ENCODE assay signal across 1 cellular context in the genomic region with DNA sequence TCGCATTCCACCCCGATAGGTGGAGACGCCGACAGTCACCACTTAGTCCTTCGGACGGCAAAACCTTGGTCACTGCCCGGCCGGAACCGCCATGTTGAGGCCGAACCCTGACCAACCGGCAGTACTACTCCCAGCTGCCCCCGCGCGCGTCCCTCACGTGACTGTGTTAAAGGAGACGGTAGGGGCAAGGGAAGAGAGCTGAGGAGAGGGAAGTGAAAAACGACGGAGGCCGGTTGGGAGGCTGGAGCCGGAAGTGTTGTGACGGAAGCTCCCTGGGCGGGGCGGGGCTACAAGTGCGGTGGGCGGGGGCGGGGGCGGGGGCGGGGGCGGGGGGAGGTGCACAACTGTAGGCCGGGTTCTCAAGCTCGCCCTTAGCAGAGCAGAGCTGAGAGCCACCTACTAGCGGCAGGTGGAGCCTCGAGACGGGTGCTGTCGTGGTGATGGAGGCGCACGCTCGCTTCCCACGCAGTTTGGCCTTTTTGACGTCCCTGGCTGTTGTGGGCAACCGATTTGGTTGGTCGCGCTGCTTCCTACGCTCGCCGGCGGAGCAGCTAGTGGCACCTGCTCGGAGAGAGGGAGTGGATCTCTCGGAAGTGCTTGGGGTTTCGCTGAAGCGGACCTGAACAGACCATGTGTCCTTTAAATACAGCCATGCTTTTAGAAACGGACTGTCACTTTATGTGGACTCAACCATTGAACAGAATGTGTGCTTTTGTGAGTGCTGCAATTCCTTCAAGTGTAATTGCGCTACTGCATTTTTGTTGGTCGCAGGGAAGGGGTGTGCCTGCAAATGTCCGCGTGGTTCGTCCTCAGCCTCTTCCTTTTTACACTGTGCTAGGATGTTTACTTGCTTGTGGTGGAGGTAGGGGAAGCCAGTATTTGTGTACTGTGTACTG.
TF ChIP-seq lines count a peak whose summit lies in the region.

A gene with protein sequence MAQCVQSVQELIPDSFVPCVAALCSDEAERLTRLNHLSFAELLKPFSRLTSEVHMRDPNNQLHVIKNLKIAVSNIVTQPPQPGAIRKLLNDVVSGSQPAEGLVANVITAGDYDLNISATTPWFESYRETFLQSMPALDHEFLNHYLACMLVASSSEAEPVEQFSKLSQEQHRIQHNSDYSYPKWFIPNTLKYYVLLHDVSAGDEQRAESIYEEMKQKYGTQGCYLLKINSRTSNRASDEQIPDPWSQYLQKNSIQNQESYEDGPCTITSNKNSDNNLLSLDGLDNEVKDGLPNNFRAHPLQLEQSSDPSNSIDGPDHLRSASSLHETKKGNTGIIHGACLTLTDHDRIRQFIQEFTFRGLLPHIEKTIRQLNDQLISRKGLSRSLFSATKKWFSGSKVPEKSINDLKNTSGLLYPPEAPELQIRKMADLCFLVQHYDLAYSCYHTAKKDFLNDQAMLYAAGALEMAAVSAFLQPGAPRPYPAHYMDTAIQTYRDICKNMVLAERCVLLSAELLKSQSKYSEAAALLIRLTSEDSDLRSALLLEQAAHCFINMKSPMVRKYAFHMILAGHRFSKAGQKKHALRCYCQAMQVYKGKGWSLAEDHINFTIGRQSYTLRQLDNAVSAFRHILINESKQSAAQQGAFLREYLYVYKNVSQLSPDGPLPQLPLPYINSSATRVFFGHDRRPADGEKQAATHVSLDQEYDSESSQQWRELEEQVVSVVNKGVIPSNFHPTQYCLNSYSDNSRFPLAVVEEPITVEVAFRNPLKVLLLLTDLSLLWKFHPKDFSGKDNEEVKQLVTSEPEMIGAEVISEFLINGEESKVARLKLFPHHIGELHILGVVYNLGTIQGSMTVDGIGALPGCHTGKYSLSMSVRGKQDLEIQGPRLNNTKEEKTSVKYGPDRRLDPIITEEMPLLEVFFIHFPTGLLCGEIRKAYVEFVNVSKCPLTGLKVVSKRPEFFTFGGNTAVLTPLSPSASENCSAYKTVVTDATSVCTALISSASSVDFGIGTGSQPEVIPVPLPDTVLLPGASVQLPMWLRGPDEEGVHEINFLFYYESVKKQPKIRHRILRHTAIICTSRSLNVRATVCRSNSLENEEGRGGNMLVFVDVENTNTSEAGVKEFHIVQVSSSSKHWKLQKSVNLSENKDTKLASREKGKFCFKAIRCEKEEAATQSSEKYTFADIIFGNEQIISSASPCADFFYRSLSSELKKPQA (N-terminal part only) (minus strand): TSS at position 130 of the 896 bp plus-strand sequence. CDS start 364 bp downstream, outside the sequence.

TF ChIP-seq in HepG2, 621 proteins besides CTCF, POLR2A, EP300 and RAD21 (continued from another document and continues in another):
- TF ChIP-seq, protein P1, sequence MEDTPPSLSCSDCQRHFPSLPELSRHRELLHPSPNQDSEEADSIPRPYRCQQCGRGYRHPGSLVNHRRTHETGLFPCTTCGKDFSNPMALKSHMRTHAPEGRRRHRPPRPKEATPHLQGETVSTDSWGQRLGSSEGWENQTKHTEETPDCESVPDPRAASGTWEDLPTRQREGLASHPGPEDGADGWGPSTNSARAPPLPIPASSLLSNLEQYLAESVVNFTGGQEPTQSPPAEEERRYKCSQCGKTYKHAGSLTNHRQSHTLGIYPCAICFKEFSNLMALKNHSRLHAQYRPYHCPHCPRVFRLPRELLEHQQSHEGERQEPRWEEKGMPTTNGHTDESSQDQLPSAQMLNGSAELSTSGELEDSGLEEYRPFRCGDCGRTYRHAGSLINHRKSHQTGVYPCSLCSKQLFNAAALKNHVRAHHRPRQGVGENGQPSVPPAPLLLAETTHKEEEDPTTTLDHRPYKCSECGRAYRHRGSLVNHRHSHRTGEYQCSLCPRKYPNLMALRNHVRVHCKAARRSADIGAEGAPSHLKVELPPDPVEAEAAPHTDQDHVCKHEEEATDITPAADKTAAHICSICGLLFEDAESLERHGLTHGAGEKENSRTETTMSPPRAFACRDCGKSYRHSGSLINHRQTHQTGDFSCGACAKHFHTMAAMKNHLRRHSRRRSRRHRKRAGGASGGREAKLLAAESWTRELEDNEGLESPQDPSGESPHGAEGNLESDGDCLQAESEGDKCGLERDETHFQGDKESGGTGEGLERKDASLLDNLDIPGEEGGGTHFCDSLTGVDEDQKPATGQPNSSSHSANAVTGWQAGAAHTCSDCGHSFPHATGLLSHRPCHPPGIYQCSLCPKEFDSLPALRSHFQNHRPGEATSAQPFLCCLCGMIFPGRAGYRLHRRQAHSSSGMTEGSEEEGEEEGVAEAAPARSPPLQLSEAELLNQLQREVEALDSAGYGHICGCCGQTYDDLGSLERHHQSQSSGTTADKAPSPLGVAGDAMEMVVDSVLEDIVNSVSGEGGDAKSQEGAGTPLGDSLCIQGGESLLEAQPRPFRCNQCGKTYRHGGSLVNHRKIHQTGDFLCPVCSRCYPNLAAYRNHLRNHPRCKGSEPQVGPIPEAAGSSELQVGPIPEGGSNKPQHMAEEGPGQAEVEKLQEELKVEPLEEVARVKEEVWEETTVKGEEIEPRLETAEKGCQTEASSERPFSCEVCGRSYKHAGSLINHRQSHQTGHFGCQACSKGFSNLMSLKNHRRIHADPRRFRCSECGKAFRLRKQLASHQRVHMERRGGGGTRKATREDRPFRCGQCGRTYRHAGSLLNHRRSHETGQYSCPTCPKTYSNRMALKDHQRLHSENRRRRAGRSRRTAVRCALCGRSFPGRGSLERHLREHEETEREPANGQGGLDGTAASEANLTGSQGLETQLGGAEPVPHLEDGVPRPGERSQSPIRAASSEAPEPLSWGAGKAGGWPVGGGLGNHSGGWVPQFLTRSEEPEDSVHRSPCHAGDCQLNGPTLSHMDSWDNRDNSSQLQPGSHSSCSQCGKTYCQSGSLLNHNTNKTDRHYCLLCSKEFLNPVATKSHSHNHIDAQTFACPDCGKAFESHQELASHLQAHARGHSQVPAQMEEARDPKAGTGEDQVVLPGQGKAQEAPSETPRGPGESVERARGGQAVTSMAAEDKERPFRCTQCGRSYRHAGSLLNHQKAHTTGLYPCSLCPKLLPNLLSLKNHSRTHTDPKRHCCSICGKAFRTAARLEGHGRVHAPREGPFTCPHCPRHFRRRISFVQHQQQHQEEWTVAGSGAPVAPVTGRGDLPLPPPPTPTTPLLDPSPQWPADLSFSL (CRISPR knock-in tag; IDR thresholded peaks at IDR 0.05) = peak; percentile 54; the same call in 1 of the 2 replicates
- no peak for TF ChIP-seq ZC3H4 (CRISPR knock-in tag; IDR thresholded peaks at IDR 0.05; ENCODE audit: borderline replicate concordance)
- TF ChIP-seq ZNF124 (CRISPR knock-in tag; IDR thresholded peaks at IDR 0.05) = 0 out of 2 replicates have a peak, but pooled peaks have one; percentile 14
- peak; percentile 82 for TF ChIP-seq KMT2B (CRISPR knock-in tag; IDR thresholded peaks at IDR 0.05)
- TF ChIP-seq, protein P2, sequence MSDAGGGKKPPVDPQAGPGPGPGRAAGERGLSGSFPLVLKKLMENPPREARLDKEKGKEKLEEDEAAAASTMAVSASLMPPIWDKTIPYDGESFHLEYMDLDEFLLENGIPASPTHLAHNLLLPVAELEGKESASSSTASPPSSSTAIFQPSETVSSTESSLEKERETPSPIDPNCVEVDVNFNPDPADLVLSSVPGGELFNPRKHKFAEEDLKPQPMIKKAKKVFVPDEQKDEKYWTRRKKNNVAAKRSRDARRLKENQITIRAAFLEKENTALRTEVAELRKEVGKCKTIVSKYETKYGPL (CRISPR knock-in tag; IDR thresholded peaks at IDR 0.05) = no peak
- TF ChIP-seq ZBTB3 (CRISPR knock-in tag; IDR thresholded peaks at IDR 0.05; ENCODE audit: borderline replicate concordance, low read depth) = no peak
- 0 out of 2 replicates have a peak, but pooled peaks have one; percentile 3 for TF ChIP-seq ZNF546 (CRISPR knock-in tag; conservative IDR thresholded peaks at IDR 0.05)
- TF ChIP-seq, protein P3, sequence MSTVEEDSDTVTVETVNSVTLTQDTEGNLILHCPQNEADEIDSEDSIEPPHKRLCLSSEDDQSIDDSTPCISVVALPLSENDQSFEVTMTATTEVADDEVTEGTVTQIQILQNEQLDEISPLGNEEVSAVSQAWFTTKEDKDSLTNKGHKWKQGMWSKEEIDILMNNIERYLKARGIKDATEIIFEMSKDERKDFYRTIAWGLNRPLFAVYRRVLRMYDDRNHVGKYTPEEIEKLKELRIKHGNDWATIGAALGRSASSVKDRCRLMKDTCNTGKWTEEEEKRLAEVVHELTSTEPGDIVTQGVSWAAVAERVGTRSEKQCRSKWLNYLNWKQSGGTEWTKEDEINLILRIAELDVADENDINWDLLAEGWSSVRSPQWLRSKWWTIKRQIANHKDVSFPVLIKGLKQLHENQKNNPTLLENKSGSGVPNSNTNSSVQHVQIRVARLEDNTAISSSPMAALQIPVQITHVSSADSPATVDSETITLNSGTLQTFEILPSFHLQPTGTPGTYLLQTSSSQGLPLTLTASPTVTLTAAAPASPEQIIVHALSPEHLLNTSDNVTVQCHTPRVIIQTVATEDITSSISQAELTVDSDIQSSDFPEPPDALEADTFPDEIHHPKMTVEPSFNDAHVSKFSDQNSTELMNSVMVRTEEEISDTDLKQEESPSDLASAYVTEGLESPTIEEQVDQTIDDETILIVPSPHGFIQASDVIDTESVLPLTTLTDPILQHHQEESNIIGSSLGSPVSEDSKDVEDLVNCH (CRISPR knock-in tag; IDR thresholded peaks at IDR 0.05) = 0 out of 2 replicates have a peak, but pooled peaks have one; percentile 33
- no peak for TF ChIP-seq ARNT (IDR thresholded peaks at IDR 0.05)
- TF ChIP-seq MIXL1 (CRISPR knock-in tag; IDR thresholded peaks at IDR 0.05) = peak; percentile 3
- TF ChIP-seq, protein P4, sequence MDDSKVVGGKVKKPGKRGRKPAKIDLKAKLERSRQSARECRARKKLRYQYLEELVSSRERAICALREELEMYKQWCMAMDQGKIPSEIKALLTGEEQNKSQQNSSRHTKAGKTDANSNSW (CRISPR knock-in tag; IDR thresholded peaks at IDR 0.05; ENCODE audit: borderline replicate concordance) = no peak
- no peak for TF ChIP-seq ZNF383 (CRISPR knock-in tag; IDR thresholded peaks at IDR 0.05; ENCODE audit: borderline replicate concordance)
- 0 out of 2 replicates have a peak, but pooled peaks have one; percentile 72 for TF ChIP-seq ZNF329 (CRISPR knock-in tag; IDR thresholded peaks at IDR 0.05; ENCODE audit: low read depth)
- TF ChIP-seq, protein P5, sequence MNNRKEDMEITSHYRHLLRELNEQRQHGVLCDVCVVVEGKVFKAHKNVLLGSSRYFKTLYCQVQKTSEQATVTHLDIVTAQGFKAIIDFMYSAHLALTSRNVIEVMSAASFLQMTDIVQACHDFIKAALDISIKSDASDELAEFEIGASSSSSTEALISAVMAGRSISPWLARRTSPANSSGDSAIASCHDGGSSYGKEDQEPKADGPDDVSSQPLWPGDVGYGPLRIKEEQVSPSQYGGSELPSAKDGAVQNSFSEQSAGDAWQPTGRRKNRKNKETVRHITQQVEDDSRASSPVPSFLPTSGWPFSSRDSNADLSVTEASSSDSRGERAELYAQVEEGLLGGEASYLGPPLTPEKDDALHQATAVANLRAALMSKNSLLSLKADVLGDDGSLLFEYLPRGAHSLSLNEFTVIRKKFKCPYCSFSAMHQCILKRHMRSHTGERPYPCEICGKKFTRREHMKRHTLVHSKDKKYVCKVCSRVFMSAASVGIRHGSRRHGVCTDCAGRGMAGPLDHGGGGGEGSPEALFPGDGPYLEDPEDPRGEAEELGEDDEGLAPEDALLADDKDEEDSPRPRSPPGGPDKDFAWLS (CRISPR knock-in tag; IDR thresholded peaks at IDR 0.05; ENCODE audit: borderline replicate concordance) = no peak
- TF ChIP-seq GABPB1 (CRISPR knock-in tag; IDR thresholded peaks at IDR 0.05) = peak; percentile 88
- TF ChIP-seq GATAD1 (CRISPR knock-in tag; IDR thresholded peaks at IDR 0.05) = peak; percentile 94
- TF ChIP-seq ONECUT2 (CRISPR knock-in tag; IDR thresholded peaks at IDR 0.05) = no peak
- TF ChIP-seq, protein P6, sequence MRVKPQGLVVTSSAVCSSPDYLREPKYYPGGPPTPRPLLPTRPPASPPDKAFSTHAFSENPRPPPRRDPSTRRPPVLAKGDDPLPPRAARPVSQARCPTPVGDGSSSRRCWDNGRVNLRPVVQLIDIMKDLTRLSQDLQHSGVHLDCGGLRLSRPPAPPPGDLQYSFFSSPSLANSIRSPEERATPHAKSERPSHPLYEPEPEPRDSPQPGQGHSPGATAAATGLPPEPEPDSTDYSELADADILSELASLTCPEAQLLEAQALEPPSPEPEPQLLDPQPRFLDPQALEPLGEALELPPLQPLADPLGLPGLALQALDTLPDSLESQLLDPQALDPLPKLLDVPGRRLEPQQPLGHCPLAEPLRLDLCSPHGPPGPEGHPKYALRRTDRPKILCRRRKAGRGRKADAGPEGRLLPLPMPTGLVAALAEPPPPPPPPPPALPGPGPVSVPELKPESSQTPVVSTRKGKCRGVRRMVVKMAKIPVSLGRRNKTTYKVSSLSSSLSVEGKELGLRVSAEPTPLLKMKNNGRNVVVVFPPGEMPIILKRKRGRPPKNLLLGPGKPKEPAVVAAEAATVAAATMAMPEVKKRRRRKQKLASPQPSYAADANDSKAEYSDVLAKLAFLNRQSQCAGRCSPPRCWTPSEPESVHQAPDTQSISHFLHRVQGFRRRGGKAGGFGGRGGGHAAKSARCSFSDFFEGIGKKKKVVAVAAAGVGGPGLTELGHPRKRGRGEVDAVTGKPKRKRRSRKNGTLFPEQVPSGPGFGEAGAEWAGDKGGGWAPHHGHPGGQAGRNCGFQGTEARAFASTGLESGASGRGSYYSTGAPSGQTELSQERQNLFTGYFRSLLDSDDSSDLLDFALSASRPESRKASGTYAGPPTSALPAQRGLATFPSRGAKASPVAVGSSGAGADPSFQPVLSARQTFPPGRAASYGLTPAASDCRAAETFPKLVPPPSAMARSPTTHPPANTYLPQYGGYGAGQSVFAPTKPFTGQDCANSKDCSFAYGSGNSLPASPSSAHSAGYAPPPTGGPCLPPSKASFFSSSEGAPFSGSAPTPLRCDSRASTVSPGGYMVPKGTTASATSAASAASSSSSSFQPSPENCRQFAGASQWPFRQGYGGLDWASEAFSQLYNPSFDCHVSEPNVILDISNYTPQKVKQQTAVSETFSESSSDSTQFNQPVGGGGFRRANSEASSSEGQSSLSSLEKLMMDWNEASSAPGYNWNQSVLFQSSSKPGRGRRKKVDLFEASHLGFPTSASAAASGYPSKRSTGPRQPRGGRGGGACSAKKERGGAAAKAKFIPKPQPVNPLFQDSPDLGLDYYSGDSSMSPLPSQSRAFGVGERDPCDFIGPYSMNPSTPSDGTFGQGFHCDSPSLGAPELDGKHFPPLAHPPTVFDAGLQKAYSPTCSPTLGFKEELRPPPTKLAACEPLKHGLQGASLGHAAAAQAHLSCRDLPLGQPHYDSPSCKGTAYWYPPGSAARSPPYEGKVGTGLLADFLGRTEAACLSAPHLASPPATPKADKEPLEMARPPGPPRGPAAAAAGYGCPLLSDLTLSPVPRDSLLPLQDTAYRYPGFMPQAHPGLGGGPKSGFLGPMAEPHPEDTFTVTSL (CRISPR knock-in tag; IDR thresholded peaks at IDR 0.05; ENCODE audit: borderline replicate concordance) = 0 out of 2 replicates have a peak, but pooled peaks have one; percentile 29
- no peak; the same call in 1 of the 2 replicates for TF ChIP-seq NKX3-1 (CRISPR knock-in tag; IDR thresholded peaks at IDR 0.05)
- TF ChIP-seq ZNF782 (CRISPR knock-in tag; IDR thresholded peaks at IDR 0.05; ENCODE audit: borderline replicate concordance) = no peak
- TF ChIP-seq POLR2G (IDR thresholded peaks at IDR 0.05; ENCODE audit: low read depth, low read length) = peak; percentile 87
